ENCODE assay signal across 8 cellular contexts in genomic region chr2:189661148-189661956, GRCh38. TPM values are rescaled to one million over a fixed set of nuclear protein-coding genes. Genes with fewer than 3 reads are reported as not detected.
DNase-seq lines count a peak whose midpoint lies in the region; ATAC-seq and TF ChIP-seq lines count a peak whose summit lies in the region.

Gene ASNSD1 (plus strand): TSS chr2:189661459. CDS start chr2:189666133, 4,674 bp downstream.

- H3K36me3 ChIP-seq in osteoblast (ENCODE audit: insufficient read depth, low read length) (peaks cover 4% of the 10 kb centered on the region), thymus (ENCODE audit: control insufficient read depth, insufficient read depth) (no peaks in the 10 kb centered on the region)

- no peaks in the 10 kb centered on the region for H3K27me3 Mint-ChIP-seq in activated naive CD8-positive, alpha-beta T cell treated with anti-CD3 and anti-CD28 coated beads for 36 hours
- no peaks in the 10 kb centered on the region for H3K27me3 Mint-ChIP-seq in glutamatergic neuron (ENCODE audit: unreplicated experiment)

- peak; percentile 92 for ATAC-seq in HG02610 (IDR thresholded peaks at IDR 0.05; ENCODE audit: unreplicated experiment)
- ATAC-seq in SK-N-SH treated with all-trans-retinoic acid at 6 μM for 48 hours, result peak; percentile 98

- H3K4me2 ChIP-seq in osteoblast (ENCODE audit: insufficient read depth, low read length), result peak within 1 kb of the TSS; percentile 94

- H3K79me2 ChIP-seq in osteoblast (ENCODE audit: insufficient read depth, low read length), result peaks cover 34% of the 10 kb centered on the region

- H3K4me1 ChIP-seq in osteoblast (ENCODE audit: insufficient read depth, low read length), result peaks cover 19% of the 10 kb centered on the region
- peaks cover 17% of the 10 kb centered on the region for H3K4me1 ChIP-seq in thymus (ENCODE audit: control insufficient read depth, insufficient read depth, low read length)

- DNase-seq in NCI-H1092 (lab: John Stamatoyannopoulos, UW), result peak; percentile 97
- DNase-seq in activated naive CD8-positive, alpha-beta T cell treated with anti-CD3 and anti-CD28 coated beads for 36 hours, result peak; percentile 99
- DNase-seq in glutamatergic neuron, result peak; percentile 100
- DNase-seq in osteoblast (ENCODE audit: insufficient read length, low spot score, missing footprints), result peak; percentile 99

- H3K27ac Mint-ChIP-seq in activated naive CD8-positive, alpha-beta T cell treated with anti-CD3 and anti-CD28 coated beads for 36 hours, result no peak within 1 kb of the TSS
- H3K27ac Mint-ChIP-seq in glutamatergic neuron (ENCODE audit: unreplicated experiment), result no peak within 1 kb of the TSS

- peak within 1 kb of the TSS; percentile 99 for H2AFZ ChIP-seq in osteoblast (ENCODE audit: low read length)

- no peaks in the 10 kb centered on the region for H3K9me3 Mint-ChIP-seq in activated naive CD8-positive, alpha-beta T cell treated with anti-CD3 and anti-CD28 coated beads for 36 hours
- H3K9me3 Mint-ChIP-seq in glutamatergic neuron (ENCODE audit: unreplicated experiment), result no peaks in the 10 kb centered on the region

- peaks cover 15% of the 10 kb centered on the region for H3K36me3 Mint-ChIP-seq in activated naive CD8-positive, alpha-beta T cell treated with anti-CD3 and anti-CD28 coated beads for 36 hours
- no peaks in the 10 kb centered on the region for H3K36me3 Mint-ChIP-seq in glutamatergic neuron (ENCODE audit: unreplicated experiment)

- H3K9me3 ChIP-seq in osteoblast (ENCODE audit: low read depth, low read length), result no peaks in the 10 kb centered on the region
- H3K9me3 ChIP-seq in thymus (ENCODE audit: control insufficient read depth), result no peaks in the 10 kb centered on the region

- H3K27ac ChIP-seq in osteoblast (ENCODE audit: low read depth, low read length) (peak within 1 kb of the TSS; percentile 91), thymus (ENCODE audit: low read depth) (peak within 1 kb of the TSS; percentile 84)

- H3K4me3 ChIP-seq in osteoblast (ENCODE audit: insufficient read depth, low read length), result peak within 1 kb of the TSS; percentile 95
- H3K4me3 ChIP-seq in thymus (ENCODE audit: low read length), result peak within 1 kb of the TSS; percentile 66

- H3K27me3 ChIP-seq in osteoblast (ENCODE audit: insufficient read depth, low read length) (no peaks in the 10 kb centered on the region), thymus (ENCODE audit: control insufficient read depth, insufficient read depth) (no peaks in the 10 kb centered on the region)

- under 1% methylated on average over 46 of the region's 46 CpGs for WGBS in thymus

- no peak within 1 kb of the TSS for H3K4me3 Mint-ChIP-seq in activated naive CD8-positive, alpha-beta T cell treated with anti-CD3 and anti-CD28 coated beads for 36 hours
- no peak within 1 kb of the TSS for H3K4me3 Mint-ChIP-seq in glutamatergic neuron (ENCODE audit: unreplicated experiment)

- H4K20me1 ChIP-seq in osteoblast (ENCODE audit: insufficient read depth, low read length), result no peaks in the 10 kb centered on the region

- TF ChIP-seq CTCF in GM12801 (IDR thresholded peaks at IDR 0.05; ENCODE audit: extremely low read depth, insufficient read length) (peak; percentile 41), glutamatergic neuron (IDR thresholded peaks at IDR 0.05; ENCODE audit: partially characterized antibody, unreplicated experiment) (peak; percentile 92), osteoblast (IDR thresholded peaks at IDR 0.05; ENCODE audit: extremely low read depth, low read depth, low read length) (peak; percentile 99)

- H3K4me1 Mint-ChIP-seq in activated naive CD8-positive, alpha-beta T cell treated with anti-CD3 and anti-CD28 coated beads for 36 hours, result peaks cover 46% of the 10 kb centered on the region
- no peaks in the 10 kb centered on the region for H3K4me1 Mint-ChIP-seq in glutamatergic neuron (ENCODE audit: low read depth, unreplicated experiment)

TF ChIP-seq in SK-N-SH treated with all-trans-retinoic acid at 6 μM for 48 hours, 23 proteins besides CTCF, POLR2A, EP300 and RAD21:
- no peak for TF ChIP-seq ZFP30 (CRISPR knock-in tag; IDR thresholded peaks at IDR 0.05)
- no peak for TF ChIP-seq TOX (CRISPR knock-in tag; IDR thresholded peaks at IDR 0.05; ENCODE audit: borderline replicate concordance)
- TF ChIP-seq ESRRG (CRISPR knock-in tag; IDR thresholded peaks at IDR 0.05), result no peak
- no peak for TF ChIP-seq BACH2 (CRISPR knock-in tag; IDR thresholded peaks at IDR 0.05; ENCODE audit: borderline replicate concordance)
- TF ChIP-seq CSDC2 (CRISPR knock-in tag; IDR thresholded peaks at IDR 0.05), result no peak
- no peak for TF ChIP-seq ZNF565 (CRISPR knock-in tag; conservative IDR thresholded peaks at IDR 0.05; ENCODE audit: low read depth)
- TF ChIP-seq ZC3H10 (CRISPR knock-in tag; IDR thresholded peaks at IDR 0.05), result no peak
- TF ChIP-seq RARB (CRISPR knock-in tag; IDR thresholded peaks at IDR 0.05), result no peak
- no peak for TF ChIP-seq ZNF8 (CRISPR knock-in tag; IDR thresholded peaks at IDR 0.05)
- TF ChIP-seq PPARA (CRISPR knock-in tag; IDR thresholded peaks at IDR 0.05; ENCODE audit: borderline replicate concordance), result no peak
- TF ChIP-seq ZNF70 (CRISPR knock-in tag; IDR thresholded peaks at IDR 0.05), result no peak
- no peak for TF ChIP-seq PATZ1 (CRISPR knock-in tag; IDR thresholded peaks at IDR 0.05; ENCODE audit: borderline replicate concordance)
- TF ChIP-seq CREB5 (CRISPR knock-in tag; IDR thresholded peaks at IDR 0.05; ENCODE audit: low read depth), result no peak
- TF ChIP-seq GLIS3 (CRISPR knock-in tag; IDR thresholded peaks at IDR 0.05), result no peak
- no peak for TF ChIP-seq CSRNP3 (CRISPR knock-in tag; IDR thresholded peaks at IDR 0.05)
- TF ChIP-seq OSR1 (CRISPR knock-in tag; IDR thresholded peaks at IDR 0.05), result no peak

RNA-seq across cellular contexts. Expression of gene ASNSD1, which starts in this region (rescaled TPM):
- total RNA-seq in activated naive CD8-positive, alpha-beta T cell treated with anti-CD3 and anti-CD28 coated beads for 36 hours, result 10 to 100 TPM; 56.3 to 57.0 TPM
- total RNA-seq in glutamatergic neuron (ENCODE audit: unreplicated experiment) (39.9 TPM), osteoblast (79.0 and 81.8 TPM in 2 replicates)
- 44.0 TPM for polyA plus RNA-seq in thymus

Comparison
In these comparisons a context has a peak if more than half of its experiments do, and no peak if none do; other contexts are left out.
1. Peak in every context shown above with its lines: DNase-seq, ATAC-seq, H3K4me3 ChIP-seq and H3K27ac ChIP-seq.
2. CTCF ChIP-seq: peak in every context shown above with its lines; median percentile 99 in osteoblast; 92 in glutamatergic neuron; 41 in GM12801.